1 cellular context compared by ENCODE assay signal in the genomic region with DNA sequence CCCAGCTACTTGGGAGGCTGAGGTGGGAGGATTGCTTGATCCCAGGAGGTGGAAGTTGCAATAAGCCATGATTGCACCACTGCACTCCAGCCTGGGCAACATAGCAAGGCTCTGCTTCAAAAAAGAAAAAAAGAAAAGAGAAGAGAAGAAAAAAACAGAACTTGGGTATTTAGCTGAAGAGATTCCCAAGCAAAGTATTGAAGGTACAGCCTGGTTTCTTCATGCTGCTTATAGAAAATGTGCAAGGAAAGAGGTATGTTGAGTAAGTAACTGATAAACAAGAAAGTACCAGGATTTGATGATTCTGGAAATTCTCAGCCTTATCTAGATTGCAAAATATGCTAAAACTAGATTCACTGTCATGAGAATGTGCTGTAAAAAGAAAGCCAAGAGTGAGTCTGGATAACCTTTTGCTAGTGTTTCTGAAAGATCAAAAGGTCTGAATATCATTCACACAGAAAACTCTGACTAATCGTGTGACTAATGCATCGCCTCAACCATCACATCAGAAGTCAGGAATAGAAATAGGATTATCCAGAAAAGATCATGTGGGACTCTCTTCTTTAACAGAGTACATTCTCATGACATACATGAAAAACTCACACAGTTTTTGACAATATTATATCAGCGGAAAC.
TF ChIP-seq lines count a peak whose summit lies in the region.

No MANE protein-coding gene starts in this region.

TF ChIP-seq in IMR-90, 13 proteins besides CTCF, POLR2A, EP300 and RAD21:
- no peak for TF ChIP-seq MAZ (IDR thresholded peaks at IDR 0.05; ENCODE audit: borderline replicate concordance, low read depth, low read length)
- TF ChIP-seq MAFK (IDR thresholded peaks at IDR 0.05; ENCODE audit: low read depth, low read length), result no peak
- TF ChIP-seq CHD1 (IDR thresholded peaks at IDR 0.05; ENCODE audit: low read depth, low read length), result no peak
- TF ChIP-seq CEBPB (IDR thresholded peaks at IDR 0.05; ENCODE audit: low read depth, low read length), result no peak
- no peak for TF ChIP-seq BHLHE40 (IDR thresholded peaks at IDR 0.05; ENCODE audit: low read depth, low read length)
- TF ChIP-seq MXI1 (IDR thresholded peaks at IDR 0.05; ENCODE audit: borderline replicate concordance, low read depth, low read length), result no peak
- no peak for TF ChIP-seq USF2 (IDR thresholded peaks at IDR 0.05; ENCODE audit: low read depth, low read length)
- no peak for TF ChIP-seq RFX5 (IDR thresholded peaks at IDR 0.05; ENCODE audit: low read depth, low read length)
